ENCODE assay signal across 15 cellular contexts in the genomic region with DNA sequence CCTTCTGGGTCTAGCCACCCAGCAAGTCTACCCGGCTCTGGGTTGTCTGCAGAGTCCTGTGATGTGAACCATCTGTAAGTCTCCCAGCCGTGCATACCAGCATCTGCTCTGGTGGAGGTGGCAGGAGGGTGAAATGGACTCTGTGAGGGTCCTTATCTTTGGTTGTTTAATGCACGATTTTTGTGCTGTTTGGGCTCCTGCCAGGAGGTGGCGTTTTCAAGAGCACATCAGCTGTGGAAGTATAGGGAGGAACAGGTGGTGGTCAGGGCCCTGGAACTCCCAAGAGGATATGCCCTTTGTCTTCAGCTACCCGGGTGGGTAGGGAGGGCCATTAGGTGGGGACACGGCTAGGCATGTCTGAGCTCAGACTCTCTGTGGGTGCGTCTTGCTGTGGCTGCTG.
A peak's percentile ranks its signal among the peaks of the same experiment; 100 is the strongest.
DNase-seq lines count a peak whose midpoint lies in the region; ATAC-seq and TF ChIP-seq lines count a peak whose summit lies in the region.
"Had no signal": no experiment of that assay in that cellular context is flagged by ENCODE, and none has a peak within 500 bp of the region (broad histone marks: within the 10 kb centered on the region; RNA-seq: fewer than 3 reads in every experiment).

No MANE protein-coding gene starts in this region.

- H3K9me2 ChIP-seq in PC-3 (replicated peaks; ENCODE audit: low read length) (no peaks in the 10 kb centered on the region), hepatocyte (replicated peaks; ENCODE audit: insufficient read depth) (no peaks in the 10 kb centered on the region)

- no peaks in the 10 kb centered on the region for H4K20me1 ChIP-seq in PC-3 (ENCODE audit: low read length)
- no peaks in the 10 kb centered on the region for H4K20me1 ChIP-seq in hepatocyte (ENCODE audit: insufficient read depth, poor library complexity, severe bottlenecking)

- H3K4me3 ChIP-seq in A673 (ENCODE audit: low read depth, low read length, poor library complexity, severe bottlenecking) (no peak overlapping the region), PC-3 (ENCODE audit: low read length) (no peak overlapping the region), hepatocyte (no peak overlapping the region)
- H3K4me3 ChIP-seq: cardiac muscle cell, gastroesophageal sphincter had no signal

- H3K27me3 ChIP-seq in A673 (replicated peaks; ENCODE audit: insufficient read depth, low read depth, low read length, poor library complexity) = no peaks in the 10 kb centered on the region
- H3K27me3 ChIP-seq in PC-3 (ENCODE audit: low read length) = no peaks in the 10 kb centered on the region
- no peaks in the 10 kb centered on the region for H3K27me3 ChIP-seq in hepatocyte
- H3K27me3 ChIP-seq: cardiac muscle cell, gastroesophageal sphincter had no signal

- H2AFZ ChIP-seq in PC-3 (ENCODE audit: low read length) (no peak overlapping the region), hepatocyte (no peak overlapping the region)

- intact Hi-C loops in A673 (cut with micrococcal nuclease; ENCODE audit: unreplicated experiment) = no loop called here
- intact Hi-C loops in PC-3 (cut with micrococcal nuclease) = no loop called here

- CTCF ChIA-PET in A673 (lab: Charles Lee) = no interaction called here
- CTCF ChIA-PET in PC-3 (lab: Charles Lee) = no interaction called here

- TF ChIP-seq CTCF in A673 (conservative IDR thresholded peaks at IDR 0.05; ENCODE audit: low read depth, low read length) (peak; percentile 58), PC-3 (conservative IDR thresholded peaks at IDR 0.05; ENCODE audit: low read depth, low read length) (peak; percentile 34; the same call in 1 of the 2 replicates), hepatocyte (IDR thresholded peaks at IDR 0.05; ENCODE audit: poor library complexity) (peak; percentile 8)

- peak; percentile 54 for DNase-seq in A673 (ENCODE audit: low spot score)
- DNase-seq in H4 (ENCODE audit: low spot score) = peak; percentile 20
- DNase-seq in PC-3 = peak; percentile 31
- DNase-seq in hepatocyte (ENCODE audit: low spot score) = no peak
- DNase-seq in CD1c-positive myeloid dendritic cell (ENCODE audit: extremely low spot score) = no peak
- no peak for DNase-seq in stimulated activated CD4-positive, alpha-beta T cell treated with anti-CD3 and anti-CD28 coated beads, Interleukin-4, amount 100 ng/mL, for 4 hours
- no peak for DNase-seq in NCI-H1930 (lab: John Stamatoyannopoulos, UW)
- DNase-seq: EL; left cardiac atrium; NCI-H1105; NCI-H446 treated with DMSO at 0.1 percent for 48 hours; stimulated activated CD8-positive, alpha-beta memory T cell treated with anti-CD3 and anti-CD28 coated beads, Interleukin-4, amount 100 ng/mL, for 48 hours had no signal

- H3K9me3 ChIP-seq in A673 (ENCODE audit: low read depth, low read length, poor library complexity, severe bottlenecking) (no peaks in the 10 kb centered on the region), PC-3 (ENCODE audit: low read length) (no peaks in the 10 kb centered on the region), hepatocyte (ENCODE audit: low read depth) (no peaks in the 10 kb centered on the region)
- H3K9me3 ChIP-seq: gastroesophageal sphincter had no signal

- H3K79me2 ChIP-seq in PC-3 (ENCODE audit: low read length) (no peaks in the 10 kb centered on the region), hepatocyte (no peaks in the 10 kb centered on the region)

- no peak overlapping the region for H3K4me2 ChIP-seq in PC-3 (ENCODE audit: low read length)
- no peak overlapping the region for H3K4me2 ChIP-seq in hepatocyte

- H3K36me3 ChIP-seq in A673 (ENCODE audit: insufficient read depth, low read length, poor library complexity, severe bottlenecking) (no peaks in the 10 kb centered on the region), PC-3 (ENCODE audit: low read depth, low read length) (no peaks in the 10 kb centered on the region), hepatocyte (replicated peaks; ENCODE audit: insufficient read depth, low read depth) (no peaks in the 10 kb centered on the region)
- H3K36me3 ChIP-seq: cardiac muscle cell, gastroesophageal sphincter had no signal

- ATAC-seq in PC-3 = no peak
- no peak for ATAC-seq in GM18520 (IDR thresholded peaks at IDR 0.05; ENCODE audit: unreplicated experiment)
- ATAC-seq: gastroesophageal sphincter, left cardiac atrium had no signal

- H3K27ac ChIP-seq in A673 (ENCODE audit: low read depth, low read length, poor library complexity, severe bottlenecking) = no peak overlapping the region
- no peak overlapping the region for H3K27ac ChIP-seq in PC-3 (ENCODE audit: low read length)
- H3K27ac ChIP-seq in hepatocyte = no peak overlapping the region
- H3K27ac ChIP-seq: cardiac muscle cell, gastroesophageal sphincter had no signal

- BruUV-seq in A673 (replicated peaks; lab: Mats Ljungman, UMichigan) = no TSS peak
- no TSS peak for BruUV-seq in PC-3 (replicated peaks; lab: Mats Ljungman, UMichigan)

- H3K4me1 ChIP-seq in A673 (ENCODE audit: insufficient read depth, low read length, poor library complexity, severe bottlenecking) (no peaks in the 10 kb centered on the region), PC-3 (ENCODE audit: insufficient read depth, low read length) (no peaks in the 10 kb centered on the region), hepatocyte (ENCODE audit: insufficient read depth) (peaks cover 7% of the 10 kb centered on the region)
- H3K4me1 ChIP-seq: gastroesophageal sphincter had no signal

- POLR2A ChIA-PET in A673 (lab: Charles Lee; ENCODE audit: low non-redundant PET) = no interaction called here
- POLR2A ChIA-PET in PC-3 (lab: Charles Lee; ENCODE audit: unreplicated experiment) = no interaction called here

- no peak overlapping the region for H3K9ac ChIP-seq in PC-3 (ENCODE audit: low read length)

- no peaks in the 10 kb centered on the region for H3F3A ChIP-seq in PC-3 (ENCODE audit: low read length, unreplicated experiment)

- WGBS in hepatocyte (ENCODE audit: low lambda C conversion rate, missing lambda C conversion rate) = 80% methylated on average over 7 of the region's 7 CpGs

Comparison
In these comparisons a context has a peak if more than half of its experiments do, and no peak if none do; other contexts are left out.
1. DNase-seq: peak in A673 (single experiment), H4 (single experiment) and PC-3 (single experiment); none in hepatocyte (single experiment), CD1c-positive myeloid dendritic cell (single experiment), stimulated activated CD4-positive, alpha-beta T cell treated with anti-CD3 and anti-CD28 coated beads, Interleukin-4, amount 100 ng/mL, for 4 hours (0 of 2) and NCI-H1930 (0 of 2).
2. CTCF ChIP-seq: peak in every context shown above with its lines; median percentile 58 in A673; 34 in PC-3; 8 in hepatocyte.